In the genomic region with DNA sequence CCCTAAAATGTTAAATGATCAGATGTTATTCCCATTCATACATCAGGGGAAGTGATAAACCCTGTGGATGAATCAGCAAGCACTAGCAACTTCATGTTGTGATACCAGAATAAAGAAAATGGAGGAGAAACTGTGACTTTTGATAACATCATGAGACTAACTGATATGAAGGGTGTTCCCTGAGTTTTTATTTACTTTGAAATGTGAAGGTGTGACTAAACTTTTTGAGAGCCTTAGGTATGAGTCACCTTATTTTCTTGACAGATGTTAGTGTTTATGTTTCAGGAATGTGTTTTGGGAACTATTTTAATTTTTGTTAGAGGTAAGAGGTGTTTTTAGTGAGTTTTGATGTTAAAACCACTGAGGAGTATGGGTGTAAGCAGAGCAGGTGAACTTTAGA, we compare ENCODE assay signal across 20 cellular contexts. TPM values are rescaled to one million over a fixed set of nuclear protein-coding genes. Genes with fewer than 3 reads are reported as not detected.
DNase-seq lines count a peak whose midpoint lies in the region; ATAC-seq and TF ChIP-seq lines count a peak whose summit lies in the region.
"Had no signal": no experiment of that assay in that cellular context is flagged by ENCODE, and none has a peak within 500 bp of the region (broad histone marks: within the 10 kb centered on the region; RNA-seq: fewer than 3 reads in every experiment).

No MANE protein-coding gene starts in this region.

- no peaks in the 10 kb centered on the region for H3K9me3 Mint-ChIP-seq in Caco-2 (ENCODE audit: unreplicated experiment)
- H3K9me3 Mint-ChIP-seq: activated naive CD4-positive, alpha-beta T cell treated with anti-CD3 and anti-CD28 coated beads, Interleukin-2, amount 10 ng/mL, durations not matched to agents 7 days and 5 days; memory B cell; nephron; T-helper 2 cell treated with Interferon-gamma antibody and Interleukin-4, amounts not matched to agents 5 μg/mL and 100 μg/mL, for 36 hours had no signal

- no peaks in the 10 kb centered on the region for H4K20me1 ChIP-seq in hepatocyte (ENCODE audit: insufficient read depth, poor library complexity, severe bottlenecking)

- POLR2A ChIA-PET in Caco-2 (lab: Charles Lee) = interaction anchor here (0.5 kb wide), 1 partner anchor 58 kb away, joined by 3 read pairs; no protein-coding TSS in a partner anchor

- ATAC-seq in SK-N-SH treated with all-trans-retinoic acid at 6 μM for 48 hours (no peak), GM21717 (IDR thresholded peaks at IDR 0.05; ENCODE audit: unreplicated experiment) (no peak)
- ATAC-seq: gastrocnemius medialis had no signal

- H3K4me1 ChIP-seq in Caco-2 (peaks cover 72% of the 10 kb centered on the region), HUES48 (ENCODE audit: control insufficient read depth, insufficient read depth, low read length) (peaks cover 29% of the 10 kb centered on the region), hepatocyte (ENCODE audit: insufficient read depth) (peaks cover 33% of the 10 kb centered on the region)

- H3K36me3 Mint-ChIP-seq in Caco-2 (ENCODE audit: insufficient read depth, unreplicated experiment) = peaks cover 99% of the 10 kb centered on the region
- H3K36me3 Mint-ChIP-seq: activated naive CD4-positive, alpha-beta T cell treated with anti-CD3 and anti-CD28 coated beads, Interleukin-2, amount 10 ng/mL, durations not matched to agents 7 days and 5 days had no signal

- peak overlapping the region; percentile 80 for H3K4me2 ChIP-seq in hepatocyte

- peaks cover 59% of the 10 kb centered on the region for H3K4me1 Mint-ChIP-seq in Caco-2 (ENCODE audit: low read depth, unreplicated experiment)

- H3K9ac ChIP-seq in HUES48 (ENCODE audit: low read depth, low read length) = no peak overlapping the region

- no peak overlapping the region for H2AFZ ChIP-seq in hepatocyte

- no peak for TF ChIP-seq CTCF in Caco-2 (IDR thresholded peaks at IDR 0.05; ENCODE audit: insufficient read depth in 1 of 2, low read depth in 1 of 2, low read length in 1 of 2, severe bottlenecking in 1 of 2, unreplicated experiment in 1 of 2)
- no peak for TF ChIP-seq CTCF in hepatocyte (IDR thresholded peaks at IDR 0.05; ENCODE audit: poor library complexity)

- no peaks in the 10 kb centered on the region for H3K9me2 ChIP-seq in hepatocyte (replicated peaks; ENCODE audit: insufficient read depth)

- no peaks in the 10 kb centered on the region for H3K9me3 ChIP-seq in Caco-2
- H3K9me3 ChIP-seq in HUES48 (ENCODE audit: control insufficient read depth, insufficient read depth, low read length) = no peaks in the 10 kb centered on the region
- no peaks in the 10 kb centered on the region for H3K9me3 ChIP-seq in hepatocyte (ENCODE audit: low read depth)
- H3K9me3 ChIP-seq: gastrocnemius medialis had no signal

- intact Hi-C loops in Caco-2 (cut with micrococcal nuclease; ENCODE audit: unreplicated experiment) = no loop called here

- no peaks in the 10 kb centered on the region for H3K27me3 ChIP-seq in Caco-2 (replicated peaks; ENCODE audit: control insufficient read depth, insufficient read depth, low read length)
- H3K27me3 ChIP-seq in HUES48 (ENCODE audit: control insufficient read depth, insufficient read depth, low read length) = no peaks in the 10 kb centered on the region
- H3K27me3 ChIP-seq in hepatocyte = no peaks in the 10 kb centered on the region
- H3K27me3 ChIP-seq: gastrocnemius medialis had no signal

- H3K79me2 ChIP-seq in hepatocyte = peaks cover 88% of the 10 kb centered on the region

- H3K36me3 ChIP-seq in Caco-2 (ENCODE audit: control insufficient read depth, insufficient read depth, low read length) (0 out of 2 replicates have a peak, but pooled peaks cover 4% of the 10 kb centered on the region), HUES48 (ENCODE audit: control insufficient read depth, insufficient read depth, low read length) (peaks cover 24% of the 10 kb centered on the region), hepatocyte (replicated peaks; ENCODE audit: insufficient read depth, low read depth) (no peaks in the 10 kb centered on the region)
- H3K36me3 ChIP-seq: gastrocnemius medialis had no signal

- peak overlapping the region; percentile 88 for H3K4me3 Mint-ChIP-seq in Caco-2 (ENCODE audit: unreplicated experiment)
- H3K4me3 Mint-ChIP-seq: activated naive CD4-positive, alpha-beta T cell treated with anti-CD3 and anti-CD28 coated beads, Interleukin-2, amount 10 ng/mL, durations not matched to agents 7 days and 5 days; memory B cell; T-helper 2 cell treated with Interferon-gamma antibody and Interleukin-4, amounts not matched to agents 5 μg/mL and 100 μg/mL, for 36 hours had no signal

- no TSS peak for BruUV-seq in Caco-2 (replicated peaks; lab: Mats Ljungman, UMichigan)

- DNase-seq in Caco-2 (no peak), hepatocyte (ENCODE audit: low spot score) (no peak), Kasumi-1 (lab: John Stamatoyannopoulos, UW) (no peak), NCI-H146 treated with DMSO at 0.1 percent for 48 hours (lab: John Stamatoyannopoulos, UW; ENCODE audit: unreplicated experiment) (no peak)
- DNase-seq in NK-92 treated with Interleukin-12 subunit alpha and Interleukin-12 subunit beta, amount 100 ng/mL, for 24 hours (lab: John Stamatoyannopoulos, UW) = no peak
- DNase-seq: activated CD8-positive, alpha-beta memory T cell treated with anti-CD3 and anti-CD28 coated beads, Interleukin-2, amount 50 U/mL, for 48 hours; activated naive CD4-positive, alpha-beta T cell treated with anti-CD3 and anti-CD28 coated beads, Interleukin-2, amount 10 ng/mL, durations not matched to agents 7 days and 5 days; AML-193; DMS 273 treated with DMSO at 0.1 percent for 48 hours; effector CD8-positive, alpha-beta T cell; gastrocnemius medialis; NCI-H2081 treated with DMSO at 0.1 percent for 48 hours; NCI-H748 treated with DMSO at 0.1 percent for 48 hours; substantia nigra had no signal

- peak overlapping the region; percentile 75 for H3K27ac Mint-ChIP-seq in Caco-2 (ENCODE audit: unreplicated experiment)
- H3K27ac Mint-ChIP-seq: activated naive CD4-positive, alpha-beta T cell treated with anti-CD3 and anti-CD28 coated beads, Interleukin-2, amount 10 ng/mL, durations not matched to agents 7 days and 5 days; memory B cell; T-helper 2 cell treated with Interferon-gamma antibody and Interleukin-4, amounts not matched to agents 5 μg/mL and 100 μg/mL, for 36 hours had no signal

- H3K27ac ChIP-seq in HUES48 (ENCODE audit: low read depth, low read length) (peak overlapping the region; percentile 46), hepatocyte (peak overlapping the region; percentile 86)
- H3K27ac ChIP-seq: gastrocnemius medialis had no signal

- CTCF ChIA-PET in Caco-2 (lab: Charles Lee) = no interaction called here

- H3K27me3 Mint-ChIP-seq in Caco-2 (ENCODE audit: insufficient read depth, unreplicated experiment) = no peaks in the 10 kb centered on the region
- H3K27me3 Mint-ChIP-seq: activated naive CD4-positive, alpha-beta T cell treated with anti-CD3 and anti-CD28 coated beads, Interleukin-2, amount 10 ng/mL, durations not matched to agents 7 days and 5 days; memory B cell had no signal

- H3K4me3 ChIP-seq in Caco-2 (ENCODE audit: low read depth, low read length) (no peak overlapping the region), HUES48 (ENCODE audit: low read depth, low read length) (no peak overlapping the region), hepatocyte (no peak overlapping the region)
- H3K4me3 ChIP-seq: gastrocnemius medialis had no signal

TF ChIP-seq in SK-N-SH treated with all-trans-retinoic acid at 6 μM for 48 hours, 23 proteins besides CTCF, POLR2A, EP300 and RAD21:
- TF ChIP-seq ZFP3 (CRISPR knock-in tag; IDR thresholded peaks at IDR 0.05) = 0 out of 2 replicates have a peak, but pooled peaks have one; percentile 32
- no peak for TF ChIP-seq ZC3H10 (CRISPR knock-in tag; IDR thresholded peaks at IDR 0.05)
TF ChIP-seq in SK-N-SH treated with all-trans-retinoic acid at 6 μM for 48 hours: peak in this region for 1.

RNA-seq across cellular contexts. Expression of a gene that starts 4.4 kb away (rescaled TPM):
- total RNA-seq in Caco-2 (2022) (153 and 156 TPM in 2 replicates), hepatocyte (38.5 and 41.0 TPM in 2 replicates)
- 14.6 and 16.1 TPM in 2 replicates for polyA plus RNA-seq in hepatocyte

RNA-seq across cellular contexts. Expression of a gene that starts 44.5 kb away (rescaled TPM):
- total RNA-seq in Caco-2 (2022) = 0.18 and 0.67 TPM in 2 replicates
- 4.3 and 5.6 TPM in 2 replicates for total RNA-seq in hepatocyte
- polyA plus RNA-seq in hepatocyte = 5.7 and 10.3 TPM in 2 replicates

RNA-seq across cellular contexts. Expression of a gene that starts 59.0 kb away (rescaled TPM):
- 23.1 and 29.9 TPM in 2 replicates for total RNA-seq in Caco-2 (2022)
- total RNA-seq in hepatocyte = 5.6 and 12.5 TPM in 2 replicates
- 18.0 and 21.6 TPM in 2 replicates for polyA plus RNA-seq in hepatocyte
